1 cellular context compared by ENCODE assay signal in genomic region chr1:30229557-30229956, GRCh38.
TF ChIP-seq lines count a peak whose summit lies in the region.

No MANE protein-coding gene starts in this region.

TF ChIP-seq in HepG2, 621 proteins besides CTCF, POLR2A, EP300 and RAD21 (continued from another document):
- TF ChIP-seq ZNF124 (CRISPR knock-in tag; IDR thresholded peaks at IDR 0.05) (0 out of 2 replicates have a peak, but pooled peaks have one; percentile 38), AHDC1 (CRISPR knock-in tag; IDR thresholded peaks at IDR 0.05; ENCODE audit: borderline replicate concordance) (peak; percentile 44; the same call in 1 of the 2 replicates), TRIM24 (CRISPR knock-in tag; IDR thresholded peaks at IDR 0.05) (peak; percentile 82), ZFY (CRISPR knock-in tag; IDR thresholded peaks at IDR 0.05) (0 out of 2 replicates have a peak, but pooled peaks have one; percentile 30), FOXP1 (IDR thresholded peaks at IDR 0.05) (no peak), FOXP1 (CRISPR knock-in tag; IDR thresholded peaks at IDR 0.05) (0 out of 2 replicates have a peak, but pooled peaks have one; percentile 37), ZNF264 (CRISPR knock-in tag; IDR thresholded peaks at IDR 0.05) (peak; percentile 71; the same call in 1 of the 2 replicates), NONO (IDR thresholded peaks at IDR 0.05) (no peak), NONO (CRISPR knock-in tag; conservative IDR thresholded peaks at IDR 0.05) (peak; percentile 48; the same call in 1 of the 2 replicates), HNF4A (CRISPR knock-in tag; IDR thresholded peaks at IDR 0.05) (peak; percentile 79), ZNF451 (CRISPR knock-in tag; IDR thresholded peaks at IDR 0.05) (no peak), TRAFD1 (CRISPR knock-in tag; IDR thresholded peaks at IDR 0.05; ENCODE audit: borderline replicate concordance) (no peak), ZNF317 (CRISPR knock-in tag; IDR thresholded peaks at IDR 0.05) (peak; percentile 85), ATF5 (CRISPR knock-in tag; IDR thresholded peaks at IDR 0.05; ENCODE audit: low read depth) (no peak), FOXJ3 (CRISPR knock-in tag; IDR thresholded peaks at IDR 0.05; ENCODE audit: borderline replicate concordance) (peak; percentile 76; the same call in 1 of the 2 replicates), HDAC2 (CRISPR knock-in tag; IDR thresholded peaks at IDR 0.05) (0 out of 2 replicates have a peak, but pooled peaks have one; percentile 44), KDM6A (CRISPR knock-in tag; IDR thresholded peaks at IDR 0.05; ENCODE audit: low read depth) (0 out of 2 replicates have a peak, but pooled peaks have one; percentile 22), ELF3 (CRISPR knock-in tag; IDR thresholded peaks at IDR 0.05) (0 out of 2 replicates have a peak, but pooled peaks have one; percentile 29), FOXK1 (CRISPR knock-in tag; IDR thresholded peaks at IDR 0.05; ENCODE audit: borderline replicate concordance, low read depth) (peak; percentile 48; the same call in 1 of the 2 replicates), ZNF607 (CRISPR knock-in tag; IDR thresholded peaks at IDR 0.05; ENCODE audit: borderline replicate concordance) (no peak), SETDB1 (CRISPR knock-in tag; IDR thresholded peaks at IDR 0.05; ENCODE audit: borderline replicate concordance) (no peak; the same call in 1 of the 2 replicates), FLYWCH1 (CRISPR knock-in tag; IDR thresholded peaks at IDR 0.05) (no peak), SIN3B (IDR thresholded peaks at IDR 0.05; ENCODE audit: low read length) (no peak), ZNF292 (CRISPR knock-in tag; IDR thresholded peaks at IDR 0.05; ENCODE audit: borderline replicate concordance, low read depth) (0 out of 2 replicates have a peak, but pooled peaks have one; percentile 23), CEBPB (IDR thresholded peaks at IDR 0.05; ENCODE audit: borderline replicate concordance, low read depth, low read length) (peak; percentile 88), FOXA1 (IDR thresholded peaks at IDR 0.05) (peak; percentile 61), FOXA1 (CRISPR knock-in tag; IDR thresholded peaks at IDR 0.05) (peak; percentile 89), TRIM22 (IDR thresholded peaks at IDR 0.05) (no peak), BRF2 (CRISPR knock-in tag; IDR thresholded peaks at IDR 0.05) (no peak), ZNF335 (CRISPR knock-in tag; IDR thresholded peaks at IDR 0.05) (no peak), ZBTB7B (CRISPR knock-in tag; IDR thresholded peaks at IDR 0.05) (0 out of 2 replicates have a peak, but pooled peaks have one; percentile 42), GABPB1 (CRISPR knock-in tag; IDR thresholded peaks at IDR 0.05) (peak; percentile 73), MBD4 (IDR thresholded peaks at IDR 0.05; ENCODE audit: borderline replicate concordance, low read length) (no peak), PAXIP1 (CRISPR knock-in tag; conservative IDR thresholded peaks at IDR 0.05) (peak; percentile 65), ZNF878 (CRISPR knock-in tag; IDR thresholded peaks at IDR 0.05) (0 out of 2 replicates have a peak, but pooled peaks have one; percentile 35), MED1 (CRISPR knock-in tag; IDR thresholded peaks at IDR 0.05) (peak; percentile 61), ZNF331 (CRISPR knock-in tag; IDR thresholded peaks at IDR 0.05) (no peak), SP4 (CRISPR knock-in tag; IDR thresholded peaks at IDR 0.05) (0 out of 2 replicates have a peak, but pooled peaks have one; percentile 30), ZMYM4 (CRISPR knock-in tag; IDR thresholded peaks at IDR 0.05) (peak; percentile 60), ZBTB39 (CRISPR knock-in tag; IDR thresholded peaks at IDR 0.05) (no peak)
